Comparison of ENCODE assay signal across 31 cellular contexts in the genomic region with DNA sequence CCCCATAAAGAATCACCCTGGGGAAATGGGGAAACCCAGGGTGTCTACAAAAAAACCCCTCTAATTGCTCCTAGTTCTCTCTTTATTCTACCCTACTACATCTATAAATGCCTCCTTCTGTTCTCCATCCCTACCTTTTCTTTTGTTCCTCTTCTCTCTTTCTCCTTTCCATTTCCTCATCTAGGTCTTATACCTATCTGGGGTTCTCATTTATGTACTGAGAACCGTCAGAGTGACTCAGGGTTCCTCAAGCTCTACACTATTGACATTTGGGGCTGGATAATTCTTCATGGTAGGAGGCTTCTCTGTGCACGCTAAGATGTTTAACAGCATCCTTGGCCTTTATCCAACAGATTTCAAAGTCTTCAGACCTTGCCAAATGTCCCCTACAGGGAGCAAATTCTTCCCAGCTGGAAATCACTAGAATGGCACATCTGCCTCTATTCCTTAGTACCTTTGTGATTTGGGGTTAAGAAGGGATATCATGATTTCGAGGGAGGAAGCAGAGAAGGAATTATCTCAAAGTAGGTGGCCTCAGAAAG.
A peak's percentile ranks its signal among the peaks of the same experiment; 100 is the strongest.
DNase-seq lines count a peak whose midpoint lies in the region; ATAC-seq and TF ChIP-seq lines count a peak whose summit lies in the region.
"Had no signal": no experiment of that assay in that cellular context is flagged by ENCODE, and none has a peak within 500 bp of the region (broad histone marks: within the 10 kb centered on the region; RNA-seq: fewer than 3 reads in every experiment).

No MANE protein-coding gene starts in this region.

- H3K4me3 ChIP-seq in BE2C (ENCODE audit: low read depth, low read length) = no peak overlapping the region
- H3K4me3 ChIP-seq: breast epithelium, esophagus squamous epithelium, lower lobe of right lung, Peyer's patch had no signal

- H3K36me3 ChIP-seq in BE2C = no peaks in the 10 kb centered on the region
- H3K36me3 ChIP-seq: breast epithelium, esophagus squamous epithelium, lower lobe of right lung, Peyer's patch had no signal

- no peak for TF ChIP-seq CTCF in BE2C (IDR thresholded peaks at IDR 0.05; ENCODE audit: low read depth, low read length)

- ATAC-seq in HG03342 (IDR thresholded peaks at IDR 0.05; ENCODE audit: unreplicated experiment) = peak; percentile 50
- no peak for ATAC-seq in HG03139 (IDR thresholded peaks at IDR 0.05; ENCODE audit: unreplicated experiment)
- ATAC-seq: HCT116; lower lobe of right lung; naive thymus-derived CD4-positive, alpha-beta T cell; stimulated activated effector memory CD8-positive, alpha-beta T cell treated with anti-CD3 and anti-CD28 coated beads, Interleukin-12 subunit alpha, Interleukin-12 subunit beta, amount 100 ng/mL, for 72 hours had no signal

- H3K4me1 ChIP-seq in BE2C = no peaks in the 10 kb centered on the region
- H3K4me1 ChIP-seq: breast epithelium, lower lobe of right lung, Peyer's patch had no signal

- peak; percentile 53 for DNase-seq in DMS79 treated with DMSO at 0.1 percent for 48 hours (lab: John Stamatoyannopoulos, UW)
- peak; percentile 19 to 67 for DNase-seq in NCI-H524 (lab: John Stamatoyannopoulos, UW)
- peak; percentile 10 for DNase-seq in fibroblast of gingiva (ENCODE audit: low read depth)
- no peak for DNase-seq in BE2C
- DNase-seq in NCI-H1092 (lab: John Stamatoyannopoulos, UW) = no peak
- DNase-seq in NCI-H526 treated with DMSO at 0.1 percent for 48 hours (lab: John Stamatoyannopoulos, UW) = no peak
- DNase-seq: activated CD4-positive, alpha-beta memory T cell treated with anti-CD3 and anti-CD28 coated beads for 36 hours; activated CD4-positive, alpha-beta T cell treated with anti-CD3 and anti-CD28 coated beads for 1 hour; activated CD8-positive, alpha-beta memory T cell treated with anti-CD3 and anti-CD28 coated beads, Interleukin-2, amount 50 U/mL, for 4 hours; activated naive CD4-positive, alpha-beta T cell treated with anti-CD3 and anti-CD28 coated beads, Interleukin-2, amount 10 ng/mL, durations not matched to agents 7 days and 5 days; amniotic stem cell; DMS153; esophagus squamous epithelium; hippocampal formation; lower lobe of right lung; midbrain; MV-4-11; naive thymus-derived CD4-positive, alpha-beta T cell; NCI-H1436 treated with DMSO at 0.1 percent for 48 hours; NCI-H2107; NCI-H526; occipital lobe; Peyer's patch; SIG-M5; substantia nigra; trophoblast cell had no signal

- H3K9me3 ChIP-seq in BE2C = no peaks in the 10 kb centered on the region
- H3K9me3 ChIP-seq: breast epithelium, esophagus squamous epithelium, lower lobe of right lung, Peyer's patch had no signal

- H3K27me3 ChIP-seq in BE2C = no peaks in the 10 kb centered on the region
- H3K27me3 ChIP-seq: breast epithelium, esophagus squamous epithelium, Peyer's patch had no signal

Comparison
In these comparisons a context has a peak if more than half of its experiments do, and no peak if none do; other contexts are left out.
1. DNase-seq: peak in DMS79 treated with DMSO at 0.1 percent for 48 hours (single experiment), NCI-H524 (2 of 2) and fibroblast of gingiva (single experiment); none in BE2C (single experiment), NCI-H1092 (single experiment) and NCI-H526 treated with DMSO at 0.1 percent for 48 hours (single experiment).